24 cellular contexts compared by ENCODE assay signal in genomic region chr20:57023997-57024396, GRCh38.
"Had no signal": no experiment of that assay in that cellular context is flagged by ENCODE, and none has a peak within 500 bp of the region (broad histone marks: within the 10 kb centered on the region; RNA-seq: fewer than 3 reads in every experiment).

No MANE protein-coding gene starts in this region.

- DNase-seq: colonic mucosa; cortex of kidney; effector CD8-positive, alpha-beta T cell; effector memory CD8-positive, alpha-beta T cell; endodermal cell; erythroblast; esophagus squamous epithelium; foreskin fibroblast; foreskin melanocyte; gastrocnemius medialis; glutamatergic neuron; head of caudate nucleus; heart right ventricle; hippocampal formation; left cardiac atrium; left lung; left ventricle myocardium superior; lower lobe of right lung; mesenchymal stem cell; mucosa of descending colon had no signal

- H3K27me3 ChIP-seq: colonic mucosa had no signal

- H3K4me3 Mint-ChIP-seq: dendritic cell treated with granulocyte-macrophage colony-stimulating factor and Interleukin-4, amounts not matched to agents 40 ng/mL and 50 ng/mL, for 4 days; effector memory CD8-positive, alpha-beta T cell; endodermal cell; mesothelial cell of epicardium had no signal

- H3K4me3 ChIP-seq: colonic mucosa, esophagus squamous epithelium, gastrocnemius medialis, heart right ventricle, left lung, lower lobe of right lung, mucosa of descending colon had no signal

- H3K4me1 ChIP-seq: colonic mucosa, esophagus squamous epithelium, gastrocnemius medialis, heart right ventricle, left lung, lower lobe of right lung had no signal

- ATAC-seq: effector memory CD8-positive, alpha-beta T cell; esophagus mucosa; gastrocnemius medialis; heart right ventricle; left cardiac atrium; left lung; left ventricle myocardium superior; lower lobe of right lung; mucosa of descending colon had no signal

- H3K9me3 ChIP-seq: colonic mucosa, esophagus squamous epithelium, gastrocnemius medialis, left lung, lower lobe of right lung, mucosa of descending colon had no signal

- H3K36me3 Mint-ChIP-seq: mesothelial cell of epicardium had no signal

- H3K9me3 Mint-ChIP-seq: dendritic cell treated with granulocyte-macrophage colony-stimulating factor and Interleukin-4, amounts not matched to agents 40 ng/mL and 50 ng/mL, for 4 days; effector memory CD8-positive, alpha-beta T cell had no signal

- H3K27ac Mint-ChIP-seq: dendritic cell treated with granulocyte-macrophage colony-stimulating factor and Interleukin-4, amounts not matched to agents 40 ng/mL and 50 ng/mL, for 4 days; effector memory CD8-positive, alpha-beta T cell; endodermal cell; mesothelial cell of epicardium had no signal

- H3K36me3 ChIP-seq: colonic mucosa, esophagus squamous epithelium, gastrocnemius medialis, heart right ventricle, left lung, lower lobe of right lung had no signal

- H3K27ac ChIP-seq: colonic mucosa, epithelial cell of prostate, esophagus squamous epithelium, gastrocnemius medialis, heart right ventricle, left lung, lower lobe of right lung had no signal
